In genomic region chr3:190696777-190697501, GRCh38 we compare ENCODE assay signal across 10 cellular contexts.
A peak's percentile ranks its signal among the peaks of the same experiment; 100 is the strongest.
DNase-seq lines count a peak whose midpoint lies in the region; ATAC-seq and TF ChIP-seq lines count a peak whose summit lies in the region.
"Had no signal": no experiment of that assay in that cellular context is flagged by ENCODE, and none has a peak within 500 bp of the region (broad histone marks: within the 10 kb centered on the region; RNA-seq: fewer than 3 reads in every experiment).

No MANE protein-coding gene starts in this region.

- peak overlapping the region; percentile 14 to 71 (median 65) for H3K27ac ChIP-seq in right lobe of liver
- H3K27ac ChIP-seq in aorta (ENCODE audit: low read depth in 1 of 2, low read length in 2 of 2), result no peak overlapping the region
- no peak overlapping the region for H3K27ac ChIP-seq in vagina
- H3K27ac ChIP-seq: SJCRH30 had no signal

- DNase-seq in Caki2 (ENCODE audit: low read depth) (peak; percentile 28), astrocyte of the cerebellum (ENCODE audit: low read depth) (no peak), right lobe of liver (no peak), aorta (no peak), NCI-H510A (lab: John Stamatoyannopoulos, UW) (no peak), vagina (ENCODE audit: extremely low spot score in 2 of 2) (no peak), posterior cingulate gyrus (no peak)

- WGBS in right lobe of liver (ENCODE audit: insufficient coverage, low coverage, low lambda C conversion rate, missing lambda C conversion rate), result 14% methylated on average over 7 of the region's 7 CpGs
- WGBS in aorta, 2 donors, result 35 to 38% methylated on average over 7 of the region's 7 CpGs

- H3K27me3 ChIP-seq in right lobe of liver (no peaks in the 10 kb centered on the region), aorta (ENCODE audit: control insufficient read depth in 1 of 2, insufficient read depth in 2 of 2, low read length in 1 of 2) (no peaks in the 10 kb centered on the region), vagina (no peaks in the 10 kb centered on the region)
- H3K27me3 ChIP-seq: SJCRH30 had no signal

- in situ Hi-C loops in Caki2 (cut with HindIII; ENCODE audit: low pct_unique_long_range_greater_than_20kb, low sequenced_read_pairs), result no loop called here
- in situ Hi-C loops in astrocyte of the cerebellum (cut with HindIII; ENCODE audit: low sequenced_read_pairs), result no loop called here

- peak; percentile 56 for TF ChIP-seq RAD21 in Ishikawa (IDR thresholded peaks at IDR 0.05; ENCODE audit: low read depth)

- TF ChIP-seq POLR2A in right lobe of liver (IDR thresholded peaks at IDR 0.05), result no peak
- TF ChIP-seq POLR2A in vagina (IDR thresholded peaks at IDR 0.05), result no peak

- H3K36me3 ChIP-seq in right lobe of liver (no peaks in the 10 kb centered on the region), aorta (ENCODE audit: control insufficient read depth in 1 of 2, insufficient read depth in 2 of 2, low read length in 1 of 2) (no peaks in the 10 kb centered on the region), vagina (no peaks in the 10 kb centered on the region)
- H3K36me3 ChIP-seq: SJCRH30 had no signal

- H3K4me1 ChIP-seq in right lobe of liver (peaks cover 0 to 31% (median 0%) of the 10 kb centered on the region in 4 donors), aorta (ENCODE audit: control insufficient read depth in 1 of 2, insufficient read depth in 2 of 2, low read length in 2 of 2) (no peaks in the 10 kb centered on the region), vagina (no peaks in the 10 kb centered on the region)
- H3K4me1 ChIP-seq: SJCRH30 had no signal

- H3K4me3 ChIP-seq in astrocyte of the cerebellum (ENCODE audit: low read depth, low read length) (no peak overlapping the region), right lobe of liver (peak overlapping the region in 2 of 3 donors; percentile 21 to 30), aorta (ENCODE audit: low read length in 2 of 2) (no peak overlapping the region), vagina (no peak overlapping the region)
- H3K4me3 ChIP-seq: mucosa of descending colon, SJCRH30 had no signal

- H3K9me3 ChIP-seq in right lobe of liver (no peaks in the 10 kb centered on the region), aorta (ENCODE audit: control insufficient read depth, low read length) (no peaks in the 10 kb centered on the region), vagina (no peaks in the 10 kb centered on the region)
- H3K9me3 ChIP-seq: mucosa of descending colon, SJCRH30 had no signal

- no peak for TF ChIP-seq EP300 in Ishikawa (IDR thresholded peaks at IDR 0.05; ENCODE audit: borderline replicate concordance)

- peak; percentile 58 for TF ChIP-seq CTCF in astrocyte of the cerebellum (IDR thresholded peaks at IDR 0.05; ENCODE audit: low read depth, low read length, missing control alignments)
- peak; percentile 56 to 69 (median 61) for TF ChIP-seq CTCF in right lobe of liver (IDR thresholded peaks at IDR 0.05)
- no peak for TF ChIP-seq CTCF in vagina (IDR thresholded peaks at IDR 0.05)

- intact Hi-C loops in right lobe of liver (cut with DNase I), result no loop called here
- intact Hi-C loops in aorta (cut with DNase I), result no loop called here
- intact Hi-C loops in vagina (cut with DNase I), result no loop called here
- intact Hi-C loops in posterior cingulate gyrus (cut with DNase I), result loop anchor here (10.0 kb wide), 1 partner anchor 732 kb away; no protein-coding TSS in a partner anchor

- peak; percentile 37 to 54 (median 44) for ATAC-seq in right lobe of liver
- no peak for ATAC-seq in aorta (ENCODE audit: low FRiP score)
- ATAC-seq: mucosa of descending colon had no signal

TF ChIP-seq in Ishikawa, 13 proteins besides CTCF, POLR2A, EP300 and RAD21:
- TF ChIP-seq CREB1 (IDR thresholded peaks at IDR 0.05; ENCODE audit: low read depth), result no peak

Comparison
In these comparisons a context has a peak if more than half of its experiments do, and no peak if none do; other contexts are left out.
1. H3K4me3 ChIP-seq: peak in right lobe of liver (2 of 3); none in astrocyte of the cerebellum (single experiment), aorta (0 of 2) and vagina (0 of 2).
2. CTCF ChIP-seq: peak in astrocyte of the cerebellum (single experiment) and right lobe of liver (4 of 4); none in vagina (0 of 3).
3. H3K27ac ChIP-seq: peak in right lobe of liver (3 of 3); none in aorta (0 of 2) and vagina (single experiment).